ENCODE assay signal across 1 cellular context in the genomic region with DNA sequence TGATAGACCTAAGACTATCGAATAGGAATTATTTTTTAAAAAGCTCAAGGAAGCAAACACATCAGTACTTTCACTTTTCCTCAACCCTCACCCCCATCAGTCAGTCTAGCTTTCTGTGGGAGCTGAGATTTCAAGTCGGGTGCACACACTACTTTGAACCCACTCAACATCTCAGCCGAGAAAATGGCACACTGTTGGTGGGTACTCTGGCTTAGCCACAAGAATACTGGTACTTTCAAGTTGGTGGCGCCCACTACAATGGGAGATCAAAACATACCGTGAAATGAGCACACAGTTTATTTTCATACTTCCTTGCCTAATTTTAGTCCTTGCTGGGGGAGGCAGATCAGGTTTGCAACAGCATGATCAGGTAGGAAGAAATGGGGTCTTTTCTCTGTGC.
TF ChIP-seq lines count a peak whose summit lies in the region.

No MANE protein-coding gene starts in this region.

TF ChIP-seq in GM12878, 131 proteins besides CTCF, POLR2A, EP300 and RAD21:
- TF ChIP-seq MEF2A (IDR thresholded peaks at IDR 0.05; ENCODE audit: insufficient read depth, low read depth, low read length) (peak; percentile 51; the same call in 1 of the 2 replicates), TBL1XR1 (IDR thresholded peaks at IDR 0.05; ENCODE audit: low read depth, low read length) (no peak), SUPT20H (IDR thresholded peaks at IDR 0.05; ENCODE audit: borderline replicate concordance, control insufficient read depth, low read depth, low read length) (no peak), RUNX3 (IDR thresholded peaks at IDR 0.05; ENCODE audit: low read length) (peak; percentile 58; the same call in 1 of the 2 replicates), PAX5 (IDR thresholded peaks at IDR 0.05; ENCODE audit: borderline replicate concordance, low read depth, low read length) (no peak), SREBF1 (IDR thresholded peaks at IDR 0.05; ENCODE audit: low read length) (no peak), ESRRA (IDR thresholded peaks at IDR 0.05; ENCODE audit: low read length) (no peak), SMARCA5 (IDR thresholded peaks at IDR 0.05) (no peak), RELA (IDR thresholded peaks at IDR 0.05; ENCODE audit: borderline replicate concordance, partially characterized antibody) (no peak), STAT1 (conservative IDR thresholded peaks at IDR 0.05) (no peak)
- TF ChIP-seq, protein P1, sequence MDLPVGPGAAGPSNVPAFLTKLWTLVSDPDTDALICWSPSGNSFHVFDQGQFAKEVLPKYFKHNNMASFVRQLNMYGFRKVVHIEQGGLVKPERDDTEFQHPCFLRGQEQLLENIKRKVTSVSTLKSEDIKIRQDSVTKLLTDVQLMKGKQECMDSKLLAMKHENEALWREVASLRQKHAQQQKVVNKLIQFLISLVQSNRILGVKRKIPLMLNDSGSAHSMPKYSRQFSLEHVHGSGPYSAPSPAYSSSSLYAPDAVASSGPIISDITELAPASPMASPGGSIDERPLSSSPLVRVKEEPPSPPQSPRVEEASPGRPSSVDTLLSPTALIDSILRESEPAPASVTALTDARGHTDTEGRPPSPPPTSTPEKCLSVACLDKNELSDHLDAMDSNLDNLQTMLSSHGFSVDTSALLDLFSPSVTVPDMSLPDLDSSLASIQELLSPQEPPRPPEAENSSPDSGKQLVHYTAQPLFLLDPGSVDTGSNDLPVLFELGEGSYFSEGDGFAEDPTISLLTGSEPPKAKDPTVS (IDR thresholded peaks at IDR 0.05; ENCODE audit: low read depth, low read length), result no peak
- TF ChIP-seq, protein P2, sequence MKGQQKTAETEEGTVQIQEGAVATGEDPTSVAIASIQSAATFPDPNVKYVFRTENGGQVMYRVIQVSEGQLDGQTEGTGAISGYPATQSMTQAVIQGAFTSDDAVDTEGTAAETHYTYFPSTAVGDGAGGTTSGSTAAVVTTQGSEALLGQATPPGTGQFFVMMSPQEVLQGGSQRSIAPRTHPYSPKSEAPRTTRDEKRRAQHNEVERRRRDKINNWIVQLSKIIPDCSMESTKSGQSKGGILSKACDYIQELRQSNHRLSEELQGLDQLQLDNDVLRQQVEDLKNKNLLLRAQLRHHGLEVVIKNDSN (IDR thresholded peaks at IDR 0.05; ENCODE audit: borderline replicate concordance, extremely low read length, insufficient read depth, low read depth, low read length), result no peak
